In the genomic region with DNA sequence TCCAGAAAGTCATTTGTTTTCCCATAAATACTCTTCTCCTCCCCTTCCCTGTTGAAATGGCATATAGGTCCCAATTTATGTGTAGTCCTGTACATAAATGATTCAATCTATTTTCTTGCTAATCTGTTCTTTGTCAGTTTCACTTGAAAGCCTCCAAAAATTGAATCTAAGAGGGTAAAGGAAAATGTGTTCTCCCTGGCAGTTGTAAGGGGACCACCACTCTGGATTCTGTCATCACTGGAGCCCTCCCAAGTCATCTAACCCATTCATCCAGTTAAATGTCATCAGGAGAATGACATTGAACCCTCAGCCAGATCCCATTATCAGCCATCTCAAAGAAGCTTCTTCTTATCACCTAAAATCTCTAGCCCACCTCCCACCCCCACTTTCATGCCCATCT, we compare ENCODE assay signal across 26 cellular contexts.
"Had no signal": no experiment of that assay in that cellular context is flagged by ENCODE, and none has a peak within 500 bp of the region (broad histone marks: within the 10 kb centered on the region; RNA-seq: fewer than 3 reads in every experiment).

No MANE protein-coding gene starts in this region.

- H3K27ac ChIP-seq: coronary artery, dorsolateral prefrontal cortex, epithelial cell of prostate, esophagus muscularis mucosa, esophagus squamous epithelium, foreskin keratinocyte, gastrocnemius medialis, gastroesophageal sphincter, heart left ventricle, heart right ventricle, hepatocyte had no signal

- H3K27me3 ChIP-seq: esophagus muscularis mucosa, esophagus squamous epithelium, gastrocnemius medialis, gastroesophageal sphincter, heart left ventricle, heart right ventricle, hepatocyte had no signal

- H3K9me3 Mint-ChIP-seq: dendritic cell treated with granulocyte-macrophage colony-stimulating factor and Interleukin-4, amounts not matched to agents 40 ng/mL and 50 ng/mL, for 4 days had no signal

- H3K9me3 ChIP-seq: esophagus muscularis mucosa, esophagus squamous epithelium, gastrocnemius medialis, gastroesophageal sphincter, heart left ventricle, heart right ventricle had no signal

- H3K4me1 ChIP-seq: esophagus muscularis mucosa, esophagus squamous epithelium, foreskin keratinocyte, gastrocnemius medialis, gastroesophageal sphincter, heart left ventricle, heart right ventricle had no signal

- H3K4me3 ChIP-seq: coronary artery, dorsolateral prefrontal cortex, esophagus muscularis mucosa, esophagus squamous epithelium, gastrocnemius medialis, gastroesophageal sphincter, heart left ventricle, heart right ventricle, hepatocyte had no signal

- H3K36me3 ChIP-seq: esophagus muscularis mucosa, esophagus squamous epithelium, gastrocnemius medialis, gastroesophageal sphincter, heart left ventricle, heart right ventricle had no signal

- ATAC-seq: effector memory CD8-positive, alpha-beta T cell; esophagus mucosa; foreskin keratinocyte; gastrocnemius medialis; gastroesophageal sphincter; heart left ventricle; heart right ventricle had no signal

- H3K27ac Mint-ChIP-seq: dendritic cell treated with granulocyte-macrophage colony-stimulating factor and Interleukin-4, amounts not matched to agents 40 ng/mL and 50 ng/mL, for 4 days; effector memory CD8-positive, alpha-beta T cell; endodermal cell had no signal

- DNase-seq: cortex of kidney; dermis blood vessel endothelial cell; dorsolateral prefrontal cortex; effector CD4-positive, alpha-beta T cell; effector CD8-positive, alpha-beta T cell; effector memory CD4-positive, alpha-beta T cell; effector memory CD8-positive, alpha-beta T cell; endodermal cell; erythroblast; esophagus squamous epithelium; foreskin fibroblast; foreskin keratinocyte; foreskin melanocyte; gastrocnemius medialis; glutamatergic neuron; head of caudate nucleus; heart left ventricle; heart right ventricle; hippocampal formation had no signal
